8 cellular contexts compared by ENCODE assay signal in genomic region chr20:50987493-50988210, GRCh38. TPM values are rescaled to one million over a fixed set of nuclear protein-coding genes. Genes with fewer than 3 reads are reported as not detected.
A peak's percentile ranks its signal among the peaks of the same experiment; 100 is the strongest.
DNase-seq lines count a peak whose midpoint lies in the region; ATAC-seq and TF ChIP-seq lines count a peak whose summit lies in the region.

No MANE protein-coding gene starts in this region.

- H3K36me3 ChIP-seq in OCI-LY7 (ENCODE audit: insufficient read depth, low read length) (no peaks in the 10 kb centered on the region), suprapubic skin (no peaks in the 10 kb centered on the region)

- H3K27ac ChIP-seq in OCI-LY7 (ENCODE audit: low read depth, low read length, poor library complexity, severe bottlenecking): no peak overlapping the region
- H3K27ac ChIP-seq in suprapubic skin: no peak overlapping the region

- TF ChIP-seq POLR2A in erythroblast (IDR thresholded peaks at IDR 0.05; ENCODE audit: low read length) (no peak), suprapubic skin (IDR thresholded peaks at IDR 0.05) (no peak)

- in situ Hi-C loops in KBM-7 (cut with MboI; ENCODE audit: low pct_unique_long_range_greater_than_20kb, low sequenced_read_pairs): loop anchor here (25.0 kb wide), 1 partner anchor 325 kb away; no protein-coding TSS in a partner anchor

- no peaks in the 10 kb centered on the region for H3K79me2 ChIP-seq in OCI-LY7 (ENCODE audit: insufficient read depth, low read depth, low read length)

- no peaks in the 10 kb centered on the region for H3K9me3 ChIP-seq in OCI-LY7 (ENCODE audit: low read length)
- H3K9me3 ChIP-seq in suprapubic skin: no peaks in the 10 kb centered on the region

- DNase-seq in GM04504 (ENCODE audit: low read depth) (peak; percentile 69), KBM-7 (peak; percentile 89), OCI-LY7 (ENCODE audit: low spot score) (peak; percentile 81), erythroblast (lab: John Stamatoyannopoulos, UW) (peak; percentile 71 to 86), suprapubic skin (ENCODE audit: low spot score in 2 of 2) (peak in 1 of 2 donors; percentile 71), NCI-H1048 (lab: John Stamatoyannopoulos, UW) (no peak)
- DNase-seq in activated CD8-positive, alpha-beta memory T cell treated with anti-CD3 and anti-CD28 coated beads, Interleukin-2, amount 50 U/mL, for 48 hours: peak; percentile 67
- no peak for DNase-seq in natural killer cell treated with Interleukin-12 subunit alpha and Interleukin-12 subunit beta and Interleukin-15 and Interleukin-18, amount 100 ng/mL, for 72 hours (ENCODE audit: low spot score)

- peak; percentile 78 to 84 for ATAC-seq in natural killer cell treated with Interleukin-12 subunit alpha and Interleukin-12 subunit beta and Interleukin-15 and Interleukin-18, amount 100 ng/mL, for 72 hours

- WGBS in suprapubic skin: 10% methylated on average over 13 of the region's 13 CpGs

- peaks cover 5% of the 10 kb centered on the region for H3K27me3 ChIP-seq in suprapubic skin

- H3K9me2 ChIP-seq in OCI-LY7 (ENCODE audit: insufficient read depth, low read length): no peaks in the 10 kb centered on the region

- TF ChIP-seq EP300 in suprapubic skin (IDR thresholded peaks at IDR 0.05): no peak

- H3K36me3 Mint-ChIP-seq in natural killer cell treated with Interleukin-12 subunit alpha and Interleukin-12 subunit beta and Interleukin-15 and Interleukin-18, amount 100 ng/mL, for 72 hours: no peaks in the 10 kb centered on the region

- H3K4me3 ChIP-seq in OCI-LY7 (ENCODE audit: low read depth, low read length, poor library complexity, severe bottlenecking) (no peak overlapping the region), suprapubic skin (no peak overlapping the region)

- intact Hi-C loops in OCI-LY7 (cut with micrococcal nuclease; ENCODE audit: unreplicated experiment): loop anchor here (1.0 kb wide), 2 partner anchors 319 to 637 kb away; no protein-coding TSS in a partner anchor

- H3K9me3 Mint-ChIP-seq in natural killer cell treated with Interleukin-12 subunit alpha and Interleukin-12 subunit beta and Interleukin-15 and Interleukin-18, amount 100 ng/mL, for 72 hours: no peaks in the 10 kb centered on the region

- POLR2A ChIA-PET in OCI-LY7 (lab: Charles Lee): interaction anchor here (0.6 to 1.5 kb wide), 6 partner anchors 113 to 1372 kb away, joined by 3 to 7 read pairs (median 4); no protein-coding TSS in a partner anchor

- H3K4me3 Mint-ChIP-seq in natural killer cell treated with Interleukin-12 subunit alpha and Interleukin-12 subunit beta and Interleukin-15 and Interleukin-18, amount 100 ng/mL, for 72 hours: no peak overlapping the region

- no peaks in the 10 kb centered on the region for H4K20me1 ChIP-seq in OCI-LY7 (ENCODE audit: insufficient read depth, low read length)

- no peak overlapping the region for H3K4me2 ChIP-seq in OCI-LY7 (ENCODE audit: low read length)

- TF ChIP-seq CTCF in OCI-LY7 (conservative IDR thresholded peaks at IDR 0.05; ENCODE audit: low read length) (peak; percentile 87), suprapubic skin (IDR thresholded peaks at IDR 0.05) (peak; percentile 81 to 86)

- peaks cover 12 to 27% of the 10 kb centered on the region in 2 donors for H3K27me3 Mint-ChIP-seq in natural killer cell treated with Interleukin-12 subunit alpha and Interleukin-12 subunit beta and Interleukin-15 and Interleukin-18, amount 100 ng/mL, for 72 hours

- CTCF ChIA-PET in OCI-LY7 (lab: Charles Lee; ENCODE audit: unreplicated experiment): interaction anchor here (0.6 to 2.6 kb wide), 3 partner anchors 9 to 320 kb away, joined by 3 to 23 read pairs (median 3); no protein-coding TSS in a partner anchor

- H3K4me1 Mint-ChIP-seq in natural killer cell treated with Interleukin-12 subunit alpha and Interleukin-12 subunit beta and Interleukin-15 and Interleukin-18, amount 100 ng/mL, for 72 hours (ENCODE audit: low read depth in 2 of 2): no peaks in the 10 kb centered on the region

- peaks cover 9% of the 10 kb centered on the region for H3K4me1 ChIP-seq in OCI-LY7 (ENCODE audit: insufficient read depth, low read length, poor library complexity, severe bottlenecking)
- peaks cover under 1% of the 10 kb centered on the region for H3K4me1 ChIP-seq in suprapubic skin

- no peak overlapping the region for H2AFZ ChIP-seq in OCI-LY7 (ENCODE audit: low read length)

- no TSS peak for BruUV-seq in OCI-LY7 (replicated peaks; lab: Mats Ljungman, UMichigan)

- H3K27ac Mint-ChIP-seq in natural killer cell treated with Interleukin-12 subunit alpha and Interleukin-12 subunit beta and Interleukin-15 and Interleukin-18, amount 100 ng/mL, for 72 hours: no peak overlapping the region

RNA-seq across cellular contexts. Expression of gene MOCS3, which starts 29.0 kb away (rescaled TPM):
- total RNA-seq in OCI-LY7 (2014; rRNA removed; shearing (Covaris generic)): 4.8 and 7.7 TPM in 2 replicates
- total RNA-seq in OCI-LY7 (2022) (5.6 and 5.8 TPM in 2 replicates), suprapubic skin (1 to 10 TPM; 4.5 to 7.4 (median 6.5) TPM)
- total RNA-seq in natural killer cell treated with Interleukin-12 subunit alpha and Interleukin-12 subunit beta and Interleukin-15 and Interleukin-18, amount 100 ng/mL, for 72 hours: 1 to 10 TPM; 5.7 to 5.9 TPM

RNA-seq across cellular contexts. Expression of gene DPM1, which starts 29.3 kb away (rescaled TPM):
- total RNA-seq in OCI-LY7 (2014; rRNA removed; shearing (Covaris generic)): 60.2 and 70.1 TPM in 2 replicates
- total RNA-seq in OCI-LY7 (2022) (68.2 and 71.2 TPM in 2 replicates), suprapubic skin (10 to 100 TPM; 30.5 to 54.3 (median 41.5) TPM)
- total RNA-seq in natural killer cell treated with Interleukin-12 subunit alpha and Interleukin-12 subunit beta and Interleukin-15 and Interleukin-18, amount 100 ng/mL, for 72 hours: 10 to 100 TPM; 42.0 to 49.5 TPM

RNA-seq across cellular contexts. Expression of gene KCNG1, which starts 35.3 kb away (rescaled TPM):
- not detected in 2 replicates for total RNA-seq in OCI-LY7 (2014; rRNA removed; shearing (Covaris generic))
- total RNA-seq in OCI-LY7 (2022): not detected in 2 replicates
- total RNA-seq in natural killer cell treated with Interleukin-12 subunit alpha and Interleukin-12 subunit beta and Interleukin-15 and Interleukin-18, amount 100 ng/mL, for 72 hours: not detected
- 1 to 10 TPM in 2 of 4 donors, under 1 TPM in 2; 0.26 to 1.2 (median 1.0) TPM for total RNA-seq in suprapubic skin

RNA-seq across cellular contexts. Expression of gene ADNP, which starts 56.4 kb away (rescaled TPM):
- total RNA-seq in OCI-LY7 (2014; rRNA removed; shearing (Covaris generic)): 51.5 and 58.6 TPM in 2 replicates
- total RNA-seq in OCI-LY7 (2022) (94.9 and 105 TPM in 2 replicates), suprapubic skin (10 to 100 TPM; 58.9 to 77.1 (median 72.6) TPM)
- total RNA-seq in natural killer cell treated with Interleukin-12 subunit alpha and Interleukin-12 subunit beta and Interleukin-15 and Interleukin-18, amount 100 ng/mL, for 72 hours: 10 to 100 TPM; 55.0 to 81.8 TPM

Comparison
In these comparisons a context has a peak if more than half of its experiments do, and no peak if none do; other contexts are left out.
1. DNase-seq: peak in GM04504 (single experiment), KBM-7 (single experiment), OCI-LY7 (single experiment), activated CD8-positive, alpha-beta memory T cell treated with anti-CD3 and anti-CD28 coated beads, Interleukin-2, amount 50 U/mL, for 48 hours (single experiment) and erythroblast (2 of 2); none in natural killer cell treated with Interleukin-12 subunit alpha and Interleukin-12 subunit beta and Interleukin-15 and Interleukin-18, amount 100 ng/mL, for 72 hours (single experiment) and NCI-H1048 (single experiment).